ENCODE assay signal across 8 cellular contexts in the genomic region with DNA sequence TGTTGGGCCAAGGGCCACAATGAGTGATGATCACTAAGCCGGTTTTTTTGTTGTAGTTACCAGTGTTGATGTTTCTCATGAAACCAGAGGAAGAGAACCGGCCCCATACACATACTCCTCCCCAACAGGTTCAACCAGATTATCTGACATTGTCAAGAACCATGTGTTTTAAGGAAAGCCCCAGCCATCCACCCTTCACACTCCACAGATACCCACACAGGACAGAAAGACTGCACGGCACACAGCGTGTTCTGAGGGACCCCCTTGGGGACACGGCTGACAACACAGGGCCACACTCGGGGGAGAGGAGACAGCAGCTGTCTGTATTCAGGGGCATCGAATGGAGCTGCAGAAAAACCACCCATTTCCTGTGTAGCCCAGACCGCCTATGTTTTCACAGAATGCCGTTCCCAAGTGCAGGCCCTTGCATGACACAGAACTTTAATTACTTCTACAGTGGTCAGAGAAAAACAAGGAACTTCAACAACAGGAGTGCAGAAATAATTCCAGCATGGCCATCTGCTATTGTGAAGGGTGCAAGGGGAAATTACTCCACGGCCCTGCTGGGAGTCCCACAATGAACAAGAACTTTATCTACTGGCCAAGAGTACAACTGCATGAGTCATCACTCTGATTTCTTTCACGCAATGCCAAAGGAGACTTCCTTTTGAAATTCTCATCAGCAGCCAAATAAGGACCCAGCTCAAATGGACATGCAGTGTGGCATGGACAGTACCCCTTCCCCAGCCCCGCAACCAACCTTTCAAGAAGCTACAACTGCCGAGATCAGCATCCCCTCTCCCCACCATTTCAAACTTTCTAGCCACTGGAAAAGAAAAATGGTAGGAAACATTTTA. TPM values are rescaled to one million over a fixed set of nuclear protein-coding genes. Genes with fewer than 3 reads are reported as not detected.
DNase-seq lines count a peak whose midpoint lies in the region; ATAC-seq lines count a peak whose summit lies in the region.

No MANE protein-coding gene starts in this region.

- intact Hi-C loops in Right ventricle myocardium superior (cut with DNase I) = loop anchor here (5.0 to 10.0 kb wide), 3 partner anchors 132 to 882 kb away; no protein-coding TSS in a partner anchor

- DNase-seq in ELR (ENCODE audit: low read depth) (peak; percentile 94), RPMI8226 (peak; percentile 74), amniotic stem cell (lab: John Stamatoyannopoulos, UW) (peak; percentile 64), Right ventricle myocardium superior (peak; percentile 67), occipital lobe (lab: John Stamatoyannopoulos, UW) (peak; percentile 62), SHP77 treated with DMSO at 0.1 percent for 48 hours (lab: John Stamatoyannopoulos, UW) (no peak)

- peak; percentile 18 for ATAC-seq in HG02938 (IDR thresholded peaks at IDR 0.05; ENCODE audit: unreplicated experiment)
- peak; percentile 66 for ATAC-seq in Right ventricle myocardium superior (ENCODE audit: poor library complexity)
- no peak for ATAC-seq in GM21367 (IDR thresholded peaks at IDR 0.05; ENCODE audit: unreplicated experiment)

RNA-seq across cellular contexts. Expression of gene KLF6, which starts 2.3 kb away (rescaled TPM):
- 60.2 TPM for total RNA-seq in Right ventricle myocardium superior
- 91.9 TPM for total RNA-seq in occipital lobe
